ENCODE assay signal across 8 cellular contexts in the genomic region with DNA sequence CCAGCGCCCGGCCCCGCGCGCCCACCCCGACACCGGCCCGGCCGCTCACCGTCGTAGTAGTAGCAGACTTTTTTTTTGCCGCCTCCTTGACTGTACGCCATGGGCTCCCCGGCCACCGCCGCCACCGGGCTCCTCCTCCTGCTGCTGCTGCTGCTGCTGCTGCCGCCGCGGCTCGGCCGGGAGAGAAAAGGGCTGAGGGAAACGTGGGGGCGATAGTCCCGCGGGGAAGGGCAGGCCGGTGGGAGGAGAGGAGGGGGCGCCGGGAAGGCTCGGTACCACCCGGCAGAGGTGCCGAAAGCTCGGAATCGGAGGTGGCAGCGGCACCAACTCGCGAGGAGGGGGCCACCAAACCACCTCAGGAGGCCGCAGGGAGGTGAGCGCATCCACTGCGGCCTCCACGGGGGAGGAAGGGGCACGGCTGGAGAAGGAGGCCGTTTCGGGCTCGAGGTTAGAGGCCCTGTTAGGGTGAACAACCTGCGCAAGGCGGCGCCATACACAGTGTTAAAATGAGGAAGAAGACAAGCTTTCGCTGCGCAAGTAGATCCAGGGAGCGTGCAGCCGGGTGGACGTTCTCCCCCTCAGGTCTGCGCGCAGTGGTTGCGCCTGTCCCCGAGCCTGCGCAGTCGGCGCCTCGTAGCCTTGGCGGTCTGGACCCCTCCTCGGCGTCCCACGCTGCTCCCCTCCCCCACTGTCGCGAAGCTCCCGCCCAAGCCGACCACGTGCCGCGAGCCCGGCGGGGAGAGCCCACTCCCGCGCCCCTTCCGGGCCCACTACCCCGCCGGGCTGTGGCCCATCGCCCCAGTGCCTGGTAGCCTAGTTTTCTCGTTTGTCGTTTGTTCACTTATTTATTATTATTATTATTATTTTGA. TPM values are rescaled to one million over a fixed set of nuclear protein-coding genes. Genes with fewer than 3 reads are reported as not detected.
DNase-seq lines count a peak whose midpoint lies in the region; FAIRE-seq and TF ChIP-seq lines count a peak whose summit lies in the region.

A gene (minus strand): TSS at position 341 of the 869 bp plus-strand sequence. CDS start 240 bp downstream, at position 101.

- H3K27ac ChIP-seq in SJSA1, result peak within 1 kb of the TSS; percentile 83
- peak within 1 kb of the TSS; percentile 92 for H3K27ac ChIP-seq in neutrophil

- TF ChIP-seq CTCF in Loucy (conservative IDR thresholded peaks at IDR 0.05; ENCODE audit: low read length) (0 out of 2 replicates have a peak, but pooled peaks have one; percentile 10), neutrophil (IDR thresholded peaks at IDR 0.05) (peak; percentile 22)

- H3K4me1 ChIP-seq in Loucy (ENCODE audit: insufficient read depth, low read length, poor library complexity, severe bottlenecking) (peaks cover 30% of the 10 kb centered on the region), SJSA1 (replicated peaks) (no peaks in the 10 kb centered on the region), neutrophil (ENCODE audit: control insufficient read depth in 1 of 2, insufficient read depth in 1 of 2, low read depth in 1 of 2, low read length in 1 of 2) (peaks cover 20 to 24% of the 10 kb centered on the region in 2 experiments)

- DNase-seq in GDM1 (lab: John Stamatoyannopoulos, UW), result peak; percentile 93
- peak; percentile 56 for DNase-seq in H54 (ENCODE audit: insufficient read length, low spot score)
- DNase-seq in SJSA1 (ENCODE audit: low read depth in 1 of 2, low spot score in 2 of 2), result peak; percentile 88 to 94
- peak; percentile 89 for DNase-seq in activated naive CD4-positive, alpha-beta T cell treated with Interleukin-2 at 50 U/mL for 16 hours
- peak; percentile 87 to 95 for DNase-seq in frontal cortex (ENCODE audit: low spot score in 2 of 2)
- peak; percentile 87 for DNase-seq in superior temporal gyrus (ENCODE audit: extremely low spot score)

- H3K9me3 ChIP-seq in Loucy (ENCODE audit: insufficient read depth, low read depth, low read length) (no peaks in the 10 kb centered on the region), SJSA1 (replicated peaks) (no peaks in the 10 kb centered on the region), neutrophil (no peaks in the 10 kb centered on the region)

- TF ChIP-seq POLR2A in H54 (IDR thresholded peaks at IDR 0.05; ENCODE audit: low read depth, low read length), result peak; percentile 67

- FAIRE-seq in H54 (lab: Jason Lieb, UNC) (no peak), frontal cortex (lab: Jason Lieb, UNC) (no peak)

- H3K4me3 ChIP-seq in Loucy (ENCODE audit: low read length, poor library complexity, severe bottlenecking) (peak within 1 kb of the TSS; percentile 98), SJSA1 (peak within 1 kb of the TSS; percentile 86), neutrophil (ENCODE audit: low read depth in 1 of 2, low read length in 1 of 2) (peak within 1 kb of the TSS; percentile 91 to 94)

- peak within 1 kb of the TSS; percentile 90 for H3K9ac ChIP-seq in Loucy (ENCODE audit: low read depth, low read length, poor library complexity, severe bottlenecking)

- H2AFZ ChIP-seq in Loucy (ENCODE audit: low read length), result peak within 1 kb of the TSS; percentile 82

- peaks cover 3% of the 10 kb centered on the region for H3K27me3 ChIP-seq in Loucy (ENCODE audit: insufficient read depth, low read length, poor library complexity, severe bottlenecking)
- H3K27me3 ChIP-seq in SJSA1 (replicated peaks), result no peaks in the 10 kb centered on the region
- no peaks in the 10 kb centered on the region for H3K27me3 ChIP-seq in neutrophil

- no peaks in the 10 kb centered on the region for H3K9me2 ChIP-seq in Loucy (replicated peaks; ENCODE audit: low read depth, low read length)

- no peaks in the 10 kb centered on the region for H3F3A ChIP-seq in Loucy (ENCODE audit: low read depth)

- H3K36me3 ChIP-seq in Loucy (ENCODE audit: insufficient read depth, low read length), result no peaks in the 10 kb centered on the region
- peaks cover 13% of the 10 kb centered on the region for H3K36me3 ChIP-seq in SJSA1
- no peaks in the 10 kb centered on the region for H3K36me3 ChIP-seq in neutrophil

- H3K79me2 ChIP-seq in Loucy (ENCODE audit: insufficient read depth, low read length), result peaks cover 56% of the 10 kb centered on the region

- H4K20me1 ChIP-seq in Loucy (ENCODE audit: insufficient read depth, low read length, poor library complexity, severe bottlenecking), result peaks cover 44% of the 10 kb centered on the region

- peak within 1 kb of the TSS; percentile 94 for H3K4me2 ChIP-seq in Loucy (ENCODE audit: low read depth, low read length, poor library complexity, severe bottlenecking)

RNA-seq across cellular contexts. Expression of the gene that starts here (rescaled TPM):
- 87.3 and 98.4 TPM in 2 replicates for total RNA-seq in SJSA1 (2014; rRNA removed; shearing (Covaris generic))
- 206 TPM for total RNA-seq in frontal cortex

Comparison
In these comparisons a context has a peak if more than half of its experiments do, and no peak if none do; other contexts are left out.
1. Peak in every context shown above with its lines: DNase-seq, H3K4me3 ChIP-seq and H3K27ac ChIP-seq.